Comparison of ENCODE assay signal across 17 cellular contexts in the genomic region with DNA sequence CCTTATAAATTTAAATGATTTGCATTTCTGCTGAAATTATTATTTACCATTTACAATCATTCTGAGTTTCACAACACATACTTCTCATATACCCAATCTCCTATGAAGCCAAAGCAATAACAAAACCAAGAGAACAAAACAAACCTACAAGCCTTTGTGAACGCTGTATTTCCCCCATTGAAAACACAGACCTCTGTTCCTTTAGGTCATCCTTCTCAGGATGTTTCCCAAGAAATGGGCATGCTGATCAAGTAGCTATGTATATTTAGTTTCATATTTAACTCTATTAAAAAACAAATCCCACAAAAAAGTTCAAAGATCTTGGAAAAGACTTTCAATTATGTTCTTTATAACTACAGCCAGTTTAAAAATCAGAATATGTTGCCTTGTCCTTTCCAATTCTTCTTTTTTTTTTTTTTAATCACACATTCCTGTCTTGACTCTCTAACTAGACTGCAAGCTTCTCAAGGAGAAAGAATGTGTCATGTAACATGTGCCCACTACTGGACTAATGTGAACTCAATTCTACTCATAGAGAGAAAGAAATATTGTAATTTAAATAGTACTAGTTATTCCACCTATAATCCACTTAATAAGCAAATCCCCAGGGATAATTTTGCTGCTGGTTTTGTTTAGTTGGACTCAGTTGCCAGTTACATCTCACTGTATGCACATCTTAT.
A peak's percentile ranks its signal among the peaks of the same experiment; 100 is the strongest.
DNase-seq lines count a peak whose midpoint lies in the region; ATAC-seq and TF ChIP-seq lines count a peak whose summit lies in the region.
"Had no signal": no experiment of that assay in that cellular context is flagged by ENCODE, and none has a peak within 500 bp of the region (broad histone marks: within the 10 kb centered on the region; RNA-seq: fewer than 3 reads in every experiment).

No MANE protein-coding gene starts in this region.

- ATAC-seq in GM21717 (IDR thresholded peaks at IDR 0.05; ENCODE audit: unreplicated experiment) (no peak), GM19467 (IDR thresholded peaks at IDR 0.05; ENCODE audit: unreplicated experiment) (no peak), GM21423 (IDR thresholded peaks at IDR 0.05; ENCODE audit: unreplicated experiment) (no peak)

- peaks cover 4% of the 10 kb centered on the region for H3K9me3 Mint-ChIP-seq in chondrocyte (ENCODE audit: low read depth)
- H3K9me3 Mint-ChIP-seq in type B pancreatic cell: peaks cover 25% of the 10 kb centered on the region

- peak overlapping the region; percentile 69 for H3K27ac Mint-ChIP-seq in chondrocyte (ENCODE audit: unreplicated experiment)
- peak overlapping the region; percentile 39 for H3K27ac Mint-ChIP-seq in type B pancreatic cell

- H3K4me3 Mint-ChIP-seq in chondrocyte (ENCODE audit: unreplicated experiment): no peak overlapping the region
- H3K4me3 Mint-ChIP-seq in type B pancreatic cell: no peak overlapping the region

- TF ChIP-seq CTCF in chondrocyte (IDR thresholded peaks at IDR 0.05) (peak; percentile 24), fibroblast of the aortic adventitia (IDR thresholded peaks at IDR 0.05; ENCODE audit: insufficient read depth, low read length) (no peak), type B pancreatic cell (conservative IDR thresholded peaks at IDR 0.05) (no peak)

- H3K4me1 Mint-ChIP-seq in chondrocyte (ENCODE audit: low read depth) (peaks cover 18% of the 10 kb centered on the region), type B pancreatic cell (ENCODE audit: unreplicated experiment) (no peaks in the 10 kb centered on the region)

- H3K4me3 ChIP-seq in fibroblast of the aortic adventitia (ENCODE audit: low read depth, low read length): no peak overlapping the region

- H3K27me3 Mint-ChIP-seq in chondrocyte (ENCODE audit: low read depth): no peaks in the 10 kb centered on the region
- H3K27me3 Mint-ChIP-seq in type B pancreatic cell: no peaks in the 10 kb centered on the region

- H3K36me3 Mint-ChIP-seq in chondrocyte (ENCODE audit: low read depth): peaks cover 3% of the 10 kb centered on the region
- H3K36me3 Mint-ChIP-seq in type B pancreatic cell: peaks cover 25% of the 10 kb centered on the region

- DNase-seq in GM03348 (ENCODE audit: low spot score) (peak; percentile 42), chondrocyte (ENCODE audit: low spot score) (no peak), fibroblast of the aortic adventitia (ENCODE audit: low read depth) (peak; percentile 46), type B pancreatic cell (ENCODE audit: extremely low spot score, unreplicated experiment) (no peak)
- DNase-seq: AML-193, DMS79, NCI-H1417 treated with DMSO at 0.1 percent for 48 hours, NCI-H187 treated with DMSO at 0.1 percent for 48 hours, NCI-H2227 treated with DMSO at 0.1 percent for 48 hours, NCI-H524, NCI-H82, OCI-M1, SHP77, SK-N-SH had no signal

Comparison
In these comparisons a context has a peak if more than half of its experiments do, and no peak if none do; other contexts are left out.
1. DNase-seq: peak in GM03348 (single experiment) and fibroblast of the aortic adventitia (single experiment); none in chondrocyte (single experiment) and type B pancreatic cell (single experiment).